Comparison of ENCODE assay signal across 25 cellular contexts in genomic region chr10:12056758-12057157, GRCh38. TPM values are rescaled to one million over a fixed set of nuclear protein-coding genes. Genes with fewer than 3 reads are reported as not detected.
DNase-seq lines count a peak whose midpoint lies in the region; ATAC-seq, FAIRE-seq and TF ChIP-seq lines count a peak whose summit lies in the region.
"Had no signal": no experiment of that assay in that cellular context is flagged by ENCODE, and none has a peak within 500 bp of the region (broad histone marks: within the 10 kb centered on the region; RNA-seq: fewer than 3 reads in every experiment).

No MANE protein-coding gene starts in this region.

- no peak overlapping the region for H3K9ac ChIP-seq in endodermal cell (ENCODE audit: extremely low read depth, low read length, poor library complexity, severe bottlenecking)

- ATAC-seq in body of pancreas (peak; percentile 45), pancreas (peak; percentile 13 to 52 (median 34))
- ATAC-seq in naive thymus-derived CD4-positive, alpha-beta T cell = no peak
- ATAC-seq: CD8-positive, alpha-beta T cell; HepG2 had no signal

- no peak overlapping the region for H3K4me3 Mint-ChIP-seq in endodermal cell
- no peak overlapping the region for H3K4me3 Mint-ChIP-seq in naive thymus-derived CD4-positive, alpha-beta T cell
- H3K4me3 Mint-ChIP-seq: CD8-positive, alpha-beta T cell had no signal

- H3K27me3 ChIP-seq in body of pancreas (no peaks in the 10 kb centered on the region), pancreas (no peaks in the 10 kb centered on the region), endodermal cell (ENCODE audit: control insufficient read depth, insufficient read depth, low read length, poor library complexity, severe bottlenecking) (no peaks in the 10 kb centered on the region)
- no peaks in the 10 kb centered on the region for H3K27me3 ChIP-seq in naive thymus-derived CD4-positive, alpha-beta T cell (ENCODE audit: control insufficient read depth in 2 of 2, insufficient read depth in 2 of 2, low read length in 2 of 2)

- CTCF ChIA-PET in naive thymus-derived CD4-positive, alpha-beta T cell (lab: Charles Lee) = interaction anchor here (0.6 kb wide), 1 partner anchor 917 kb away, joined by 3 read pairs; no protein-coding TSS in a partner anchor

- no peak for FAIRE-seq in pancreas (lab: Jason Lieb, UNC)
- FAIRE-seq: HepG2 had no signal

- H3K9me3 Mint-ChIP-seq in endodermal cell = peaks cover 3% of the 10 kb centered on the region
- H3K9me3 Mint-ChIP-seq in naive thymus-derived CD4-positive, alpha-beta T cell = no peaks in the 10 kb centered on the region
- H3K9me3 Mint-ChIP-seq: CD8-positive, alpha-beta T cell had no signal

- H3K4me3 ChIP-seq in body of pancreas = no peak overlapping the region
- no peak overlapping the region for H3K4me3 ChIP-seq in pancreas
- H3K4me3 ChIP-seq in endodermal cell (ENCODE audit: low read length) = no peak overlapping the region
- no peak overlapping the region for H3K4me3 ChIP-seq in naive thymus-derived CD4-positive, alpha-beta T cell (ENCODE audit: low read length)

- DNase-seq in SK-MEL-5 (ENCODE audit: low read depth, low spot score) (peak; percentile 15), body of pancreas (peak; percentile 65 to 84 (median 82)), pancreas (peak in 4 of 6 donors; percentile 64 to 82 (median 70)), endodermal cell (no peak), NCI-H1417 (lab: John Stamatoyannopoulos, UW) (no peak)
- DNase-seq in naive thymus-derived CD4-positive, alpha-beta T cell = no peak
- DNase-seq in central memory CD4-positive, alpha-beta T cell = no peak
- DNase-seq: 8988T; AML-193; C1 segment of cervical spinal cord; Calu3; CD8-positive, alpha-beta T cell; EL; H7; KG1; NCI-H1105 treated with DMSO at 0.1 percent for 48 hours; NCI-H1694; NCI-H2081 treated with DMSO at 0.1 percent for 48 hours; NCI-H2171 treated with DMSO at 0.1 percent for 48 hours; NCI-H526 treated with DMSO at 0.1 percent for 48 hours; OCI-M1; Right ventricle myocardium superior had no signal

- no peaks in the 10 kb centered on the region for H3K27me3 Mint-ChIP-seq in endodermal cell (ENCODE audit: insufficient read depth)
- H3K27me3 Mint-ChIP-seq in naive thymus-derived CD4-positive, alpha-beta T cell = no peaks in the 10 kb centered on the region

- TF ChIP-seq POLR2A in body of pancreas (IDR thresholded peaks at IDR 0.05) = no peak

- peaks cover 39% of the 10 kb centered on the region for H3K4me1 ChIP-seq in body of pancreas
- peaks cover 5 to 21% (median 5%) of the 10 kb centered on the region in 3 donors for H3K4me1 ChIP-seq in pancreas
- no peaks in the 10 kb centered on the region for H3K4me1 ChIP-seq in endodermal cell (ENCODE audit: control insufficient read depth, insufficient read depth, low read length)
- no peaks in the 10 kb centered on the region for H3K4me1 ChIP-seq in naive thymus-derived CD4-positive, alpha-beta T cell (ENCODE audit: control insufficient read depth in 2 of 2, insufficient read depth in 2 of 2, low read length in 2 of 2)

- intact Hi-C loops in body of pancreas (cut with DNase I) = no loop called here
- intact Hi-C loops in pancreas (cut with DNase I) = no loop called here
- intact Hi-C loops in naive thymus-derived CD4-positive, alpha-beta T cell (cut with micrococcal nuclease) = no loop called here

- H3K9me3 ChIP-seq in body of pancreas (no peaks in the 10 kb centered on the region), pancreas (no peaks in the 10 kb centered on the region), endodermal cell (ENCODE audit: control insufficient read depth, low read length) (no peaks in the 10 kb centered on the region)
- H3K9me3 ChIP-seq in naive thymus-derived CD4-positive, alpha-beta T cell (ENCODE audit: control insufficient read depth in 2 of 3, low read length in 3 of 3) = no peaks in the 10 kb centered on the region

- POLR2A ChIA-PET in naive thymus-derived CD4-positive, alpha-beta T cell (lab: Charles Lee) = no interaction called here

- no peaks in the 10 kb centered on the region for H3K4me1 Mint-ChIP-seq in endodermal cell
- no peaks in the 10 kb centered on the region for H3K4me1 Mint-ChIP-seq in naive thymus-derived CD4-positive, alpha-beta T cell

- H3K36me3 Mint-ChIP-seq in endodermal cell (ENCODE audit: low read depth) = no peaks in the 10 kb centered on the region
- H3K36me3 Mint-ChIP-seq in naive thymus-derived CD4-positive, alpha-beta T cell = peaks cover 0 to 3% (median 0%) of the 10 kb centered on the region in 5 donors
- H3K36me3 Mint-ChIP-seq: CD8-positive, alpha-beta T cell had no signal

- TF ChIP-seq EP300 in Ishikawa (IDR thresholded peaks at IDR 0.05; ENCODE audit: borderline replicate concordance) = no peak

- peak overlapping the region; percentile 53 to 69 (median 65) for H3K27ac ChIP-seq in body of pancreas
- peak overlapping the region in 2 of 4 donors; percentile 39 to 55 for H3K27ac ChIP-seq in pancreas
- no peak overlapping the region for H3K27ac ChIP-seq in endodermal cell (ENCODE audit: low read depth, low read length)
- no peak overlapping the region for H3K27ac ChIP-seq in naive thymus-derived CD4-positive, alpha-beta T cell (ENCODE audit: low read depth, low read length)
- H3K27ac ChIP-seq: HL-60 had no signal

- in situ Hi-C loops in SK-MEL-5 (cut with HindIII; ENCODE audit: low pct_unique_long_range_greater_than_20kb, low sequenced_read_pairs) = no loop called here

- no peak for TF ChIP-seq CTCF in body of pancreas (IDR thresholded peaks at IDR 0.05)
- TF ChIP-seq CTCF in pancreas (IDR thresholded peaks at IDR 0.05) = no peak
- TF ChIP-seq CTCF in endodermal cell (conservative IDR thresholded peaks at IDR 0.05) = no peak

- 29 to 53% methylated on average over 2 to 5 of the region's 5 CpGs for WGBS in body of pancreas, 2 donors
- 31 to 36% methylated on average over 5 of the region's 5 CpGs for WGBS in pancreas, 2 donors
- 67 to 76% methylated on average over 3 to 5 of the region's 5 CpGs for WGBS in endodermal cell (ENCODE audit: insufficient coverage in 1 of 2, insufficient read length in 1 of 2), 2 experiments

- TF ChIP-seq RAD21 in Ishikawa (IDR thresholded peaks at IDR 0.05; ENCODE audit: low read depth) = no peak

- no peak overlapping the region for H3K27ac Mint-ChIP-seq in endodermal cell
- no peak overlapping the region for H3K27ac Mint-ChIP-seq in naive thymus-derived CD4-positive, alpha-beta T cell
- H3K27ac Mint-ChIP-seq: CD8-positive, alpha-beta T cell had no signal

- no peaks in the 10 kb centered on the region for H3K36me3 ChIP-seq in body of pancreas (replicated peaks in 1 of 2; ENCODE audit: insufficient read depth in 1 of 2, low read depth in 2 of 2)
- H3K36me3 ChIP-seq in pancreas = no peaks in the 10 kb centered on the region
- no peaks in the 10 kb centered on the region for H3K36me3 ChIP-seq in endodermal cell (ENCODE audit: control insufficient read depth, insufficient read depth, low read length)
- no peaks in the 10 kb centered on the region for H3K36me3 ChIP-seq in naive thymus-derived CD4-positive, alpha-beta T cell (ENCODE audit: control insufficient read depth in 2 of 3, insufficient read depth in 3 of 3, low read length in 3 of 3)

TF ChIP-seq in Ishikawa, 13 proteins besides CTCF, POLR2A, EP300 and RAD21:
- TF ChIP-seq, protein P1, sequence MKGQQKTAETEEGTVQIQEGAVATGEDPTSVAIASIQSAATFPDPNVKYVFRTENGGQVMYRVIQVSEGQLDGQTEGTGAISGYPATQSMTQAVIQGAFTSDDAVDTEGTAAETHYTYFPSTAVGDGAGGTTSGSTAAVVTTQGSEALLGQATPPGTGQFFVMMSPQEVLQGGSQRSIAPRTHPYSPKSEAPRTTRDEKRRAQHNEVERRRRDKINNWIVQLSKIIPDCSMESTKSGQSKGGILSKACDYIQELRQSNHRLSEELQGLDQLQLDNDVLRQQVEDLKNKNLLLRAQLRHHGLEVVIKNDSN (IDR thresholded peaks at IDR 0.05) = peak; percentile 49; the same call in 1 of the 2 replicates
- no peak for TF ChIP-seq TAF1 (IDR thresholded peaks at IDR 0.05; ENCODE audit: low read depth)

RNA-seq across cellular contexts. Expression of gene DHTKD1, which starts 12.0 kb away (rescaled TPM):
- 17.8 and 18.1 TPM in 2 replicates for total RNA-seq in SK-MEL-5 (2014; rRNA removed; shearing (Covaris generic))
- polyA plus RNA-seq in SK-MEL-5 (2015; cell fraction: cytosol; rRNA removed) = 20.7 and 30.0 TPM in 2 replicates
- polyA plus RNA-seq in SK-MEL-5 (2015; cell fraction: nucleus; rRNA removed) = 8.8 and 17.0 TPM in 2 replicates
- total RNA-seq in body of pancreas (10 to 100 TPM; 20.8 to 36.6 TPM), pancreas (10 to 100 TPM; 17.3 to 25.1 (median 21.5) TPM), endodermal cell (10 to 100 TPM; 56.9 to 61.5 TPM)
- polyA plus RNA-seq in pancreas = 10 to 100 TPM in 1 of 2 donors, 1 to 10 TPM in 1; 9.6 to 11.3 TPM
- 38.9 TPM for polyA plus RNA-seq in endodermal cell (2013, experiment 1 of 2)
- 31.7 TPM for polyA plus RNA-seq in endodermal cell (2013, experiment 2 of 2)
- total RNA-seq in naive thymus-derived CD4-positive, alpha-beta T cell = 10 to 100 TPM; 10.8 to 25.9 (median 12.5) TPM
- 1 to 10 TPM; 5.0 to 8.0 TPM for polyA plus RNA-seq in naive thymus-derived CD4-positive, alpha-beta T cell

RNA-seq across cellular contexts. Expression of gene UPF2, which starts 14.1 kb away (rescaled TPM):
- total RNA-seq in SK-MEL-5 (2014; rRNA removed; shearing (Covaris generic)) = 12.0 and 12.4 TPM in 2 replicates
- polyA plus RNA-seq in SK-MEL-5 (2015; cell fraction: cytosol; rRNA removed) = 8.6 and 11.0 TPM in 2 replicates
- 6.2 and 8.8 TPM in 2 replicates for polyA plus RNA-seq in SK-MEL-5 (2015; cell fraction: nucleus; rRNA removed)
- 10 to 100 TPM; 11.2 to 16.9 TPM for total RNA-seq in body of pancreas
- 10 to 100 TPM in 1 of 6 donors, 1 to 10 TPM in 5; 6.8 to 12.5 (median 9.0) TPM for total RNA-seq in pancreas
- 10 to 100 TPM in 1 of 2 donors, 1 to 10 TPM in 1; 6.1 to 11.2 TPM for polyA plus RNA-seq in pancreas
- total RNA-seq in endodermal cell = 10 to 100 TPM; 16.8 to 23.4 TPM
- 15.6 TPM for polyA plus RNA-seq in endodermal cell (2013, experiment 1 of 2)
- 15.3 TPM for polyA plus RNA-seq in endodermal cell (2013, experiment 2 of 2)
- 10 to 100 TPM; 27.2 to 40.5 (median 36.3) TPM for total RNA-seq in naive thymus-derived CD4-positive, alpha-beta T cell
- 10 to 100 TPM in 1 of 2 donors, 1 to 10 TPM in 1; 9.0 to 10.6 TPM for polyA plus RNA-seq in naive thymus-derived CD4-positive, alpha-beta T cell

Comparison
In these comparisons a context has a peak if more than half of its experiments do, and no peak if none do; other contexts are left out.
1. DNase-seq: peak in SK-MEL-5 (single experiment), body of pancreas (4 of 4) and pancreas (4 of 6); none in endodermal cell (single experiment), naive thymus-derived CD4-positive, alpha-beta T cell (0 of 9), central memory CD4-positive, alpha-beta T cell (single experiment) and NCI-H1417 (0 of 3).
2. H3K27ac ChIP-seq: peak in body of pancreas (4 of 4); none in endodermal cell (single experiment) and naive thymus-derived CD4-positive, alpha-beta T cell (single experiment).